13 cellular contexts compared by ENCODE assay signal in the genomic region with DNA sequence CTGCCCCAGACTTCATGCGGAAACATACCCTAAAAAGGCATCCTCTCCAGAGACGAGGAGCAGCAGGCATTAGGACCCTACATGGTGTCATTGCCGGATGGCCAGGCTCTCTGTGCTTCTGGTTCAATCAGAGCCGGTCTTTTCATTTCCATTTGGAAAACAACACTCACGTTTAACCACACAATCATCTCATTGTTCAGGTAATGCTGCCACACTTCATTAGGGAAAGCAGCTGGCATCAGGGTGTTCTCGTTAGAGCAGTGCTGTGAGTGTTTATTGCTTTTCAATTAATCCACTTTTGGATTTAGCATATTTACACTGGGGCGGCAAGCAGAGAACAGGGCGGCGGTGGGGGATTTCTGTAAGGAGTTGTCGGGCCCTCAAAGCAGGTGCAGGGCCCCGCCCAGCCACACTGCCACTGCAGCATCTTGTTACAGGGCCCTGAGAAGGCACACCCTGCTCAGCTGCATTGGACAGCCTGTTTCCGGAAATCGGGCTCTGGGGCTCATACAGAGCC.
DNase-seq lines count a peak whose midpoint lies in the region; ATAC-seq, FAIRE-seq and TF ChIP-seq lines count a peak whose summit lies in the region.
"Had no signal": no experiment of that assay in that cellular context is flagged by ENCODE, and none has a peak within 500 bp of the region (broad histone marks: within the 10 kb centered on the region; RNA-seq: fewer than 3 reads in every experiment).

No MANE protein-coding gene starts in this region.

- H3K4me2 ChIP-seq in GM23248 (ENCODE audit: unreplicated experiment): no peak overlapping the region
- H3K4me2 ChIP-seq: KMS-11 had no signal

- intact Hi-C loops in body of pancreas (cut with DNase I): no loop called here
- intact Hi-C loops in Right ventricle myocardium inferior (cut with DNase I): no loop called here

- H3F3A ChIP-seq in GM23248 (ENCODE audit: insufficient read depth): no peaks in the 10 kb centered on the region

- no peak overlapping the region for H2AFZ ChIP-seq in GM23248

- H3K27me3 ChIP-seq in body of pancreas (no peaks in the 10 kb centered on the region), muscle layer of colon (ENCODE audit: control insufficient read depth in 1 of 2, insufficient read depth in 2 of 2, low read length in 2 of 2) (no peaks in the 10 kb centered on the region), GM23248 (replicated peaks; ENCODE audit: insufficient read depth) (no peaks in the 10 kb centered on the region)

- H3K27ac ChIP-seq in body of pancreas: peak overlapping the region in 2 of 4 donors; percentile 14 to 23
- peak overlapping the region; percentile 84 for H3K27ac ChIP-seq in muscle layer of colon (ENCODE audit: low read depth, low read length)
- no peak overlapping the region for H3K27ac ChIP-seq in GM23248
- H3K27ac ChIP-seq: KMS-11 had no signal

- H3K36me3 ChIP-seq in body of pancreas (replicated peaks in 1 of 2; ENCODE audit: insufficient read depth in 1 of 2, low read depth in 2 of 2) (no peaks in the 10 kb centered on the region), muscle layer of colon (ENCODE audit: insufficient read depth, low read length) (no peaks in the 10 kb centered on the region), GM23248 (ENCODE audit: low read depth) (no peaks in the 10 kb centered on the region)

- in situ Hi-C loops in GM23248 (cut with MboI): no loop called here

- DNase-seq in DMS153 treated with DMSO at 0.1 percent for 48 hours (lab: John Stamatoyannopoulos, UW; ENCODE audit: unreplicated experiment): peak; percentile 98
- peak; percentile 89 to 98 for DNase-seq in NCI-H2081 (lab: John Stamatoyannopoulos, UW)
- DNase-seq in body of pancreas: no peak
- DNase-seq in Right ventricle myocardium inferior (ENCODE audit: missing footprints): no peak
- DNase-seq in GM19239 (ENCODE audit: insufficient read length, low spot score): no peak
- no peak for DNase-seq in GM23248
- no peak for DNase-seq in activated CD4-positive, CD25-positive, alpha-beta regulatory T cell treated with anti-CD3 and anti-CD28 coated beads, Interleukin-2, amount 50 U/mL, for 72 hours
- DNase-seq: activated CD4-positive, alpha-beta memory T cell treated with anti-CD3 and anti-CD28 coated beads for 36 hours; midbrain; SHP77 treated with DMSO at 0.1 percent for 48 hours had no signal

- ATAC-seq in body of pancreas: peak; percentile 35
- no peak for ATAC-seq in Right ventricle myocardium inferior

- TF ChIP-seq POLR2A in body of pancreas (IDR thresholded peaks at IDR 0.05): no peak

- FAIRE-seq in GM19239 (lab: Jason Lieb, UNC): no peak
- FAIRE-seq: urothelium cell line had no signal

- peak overlapping the region; percentile 24 for H3K9ac ChIP-seq in muscle layer of colon (ENCODE audit: low read length)
- no peak overlapping the region for H3K9ac ChIP-seq in GM23248
- H3K9ac ChIP-seq: KMS-11 had no signal

- H3K79me2 ChIP-seq in GM23248 (ENCODE audit: insufficient read depth): no peaks in the 10 kb centered on the region

- H3K9me3 ChIP-seq in body of pancreas (no peaks in the 10 kb centered on the region), muscle layer of colon (ENCODE audit: low read length) (no peaks in the 10 kb centered on the region), GM23248 (ENCODE audit: low read depth) (no peaks in the 10 kb centered on the region)

- H3K9me2 ChIP-seq in GM23248 (ENCODE audit: insufficient read depth): no peaks in the 10 kb centered on the region

- no peak overlapping the region for H3K4me3 ChIP-seq in body of pancreas
- H3K4me3 ChIP-seq in muscle layer of colon (ENCODE audit: low read depth in 1 of 2, low read length in 2 of 2): peak overlapping the region in 1 of 2 donors; percentile 28
- H3K4me3 ChIP-seq in GM23248: no peak overlapping the region

- H3K4me1 ChIP-seq in body of pancreas (peaks cover 7% of the 10 kb centered on the region), muscle layer of colon (ENCODE audit: insufficient read depth, low read length) (peaks cover 9% of the 10 kb centered on the region), GM23248 (ENCODE audit: insufficient read depth) (no peaks in the 10 kb centered on the region)

- WGBS in body of pancreas, 2 donors: 49 to 52% methylated on average over 11 to 13 of the region's 13 CpGs
- 36 to 51% methylated on average over 13 of the region's 13 CpGs for WGBS in GM23248 (ENCODE audit: low coverage in 1 of 2, low lambda C conversion rate in 2 of 2, missing lambda C conversion rate in 2 of 2), 2 experiments

- no peak for TF ChIP-seq CTCF in body of pancreas (IDR thresholded peaks at IDR 0.05)

- no peaks in the 10 kb centered on the region for H4K20me1 ChIP-seq in GM23248 (ENCODE audit: insufficient read depth)

Comparison
In these comparisons a context has a peak if more than half of its experiments do, and no peak if none do; other contexts are left out.
1. DNase-seq: peak in DMS153 treated with DMSO at 0.1 percent for 48 hours (single experiment) and NCI-H2081 (2 of 2); none in body of pancreas (0 of 4), Right ventricle myocardium inferior (single experiment), GM19239 (single experiment), GM23248 (single experiment) and activated CD4-positive, CD25-positive, alpha-beta regulatory T cell treated with anti-CD3 and anti-CD28 coated beads, Interleukin-2, amount 50 U/mL, for 72 hours (single experiment).